12 cellular contexts compared by ENCODE assay signal in genomic region chr20:3930265-3931206, GRCh38. TPM values are rescaled to one million over a fixed set of nuclear protein-coding genes. Genes with fewer than 3 reads are reported as not detected.
DNase-seq lines count a peak whose midpoint lies in the region; ATAC-seq and TF ChIP-seq lines count a peak whose summit lies in the region.
"Had no signal": no experiment of that assay in that cellular context is flagged by ENCODE, and none has a peak within 500 bp of the region (broad histone marks: within the 10 kb centered on the region; RNA-seq: fewer than 3 reads in every experiment).

No MANE protein-coding gene starts in this region.

- peak overlapping the region; percentile 88 for H3K27ac Mint-ChIP-seq in CD4-positive, alpha-beta T cell
- H3K27ac Mint-ChIP-seq in natural killer cell treated with Interleukin-12 subunit alpha and Interleukin-12 subunit beta and Interleukin-15 and Interleukin-18, amount 100 ng/mL, for 72 hours = peak overlapping the region; percentile 61 to 80

- no peaks in the 10 kb centered on the region for H3K9me3 Mint-ChIP-seq in CD4-positive, alpha-beta T cell
- H3K9me3 Mint-ChIP-seq in natural killer cell treated with Interleukin-12 subunit alpha and Interleukin-12 subunit beta and Interleukin-15 and Interleukin-18, amount 100 ng/mL, for 72 hours = no peaks in the 10 kb centered on the region

- no peak for ATAC-seq in CD4-positive, alpha-beta T cell (ENCODE audit: poor library complexity)
- no peak for ATAC-seq in natural killer cell treated with Interleukin-12 subunit alpha and Interleukin-12 subunit beta and Interleukin-15 and Interleukin-18, amount 100 ng/mL, for 72 hours
- no peak for ATAC-seq in left lobe of liver
- ATAC-seq: left ventricle myocardium superior had no signal

- peaks cover 15 to 16% of the 10 kb centered on the region in 2 donors for H3K36me3 ChIP-seq in ascending aorta
- H3K36me3 ChIP-seq: transverse colon had no signal

- TF ChIP-seq CTCF in CD4-positive, alpha-beta T cell (IDR thresholded peaks at IDR 0.05) = no peak
- no peak for TF ChIP-seq CTCF in ascending aorta (IDR thresholded peaks at IDR 0.05)

- H3K4me1 ChIP-seq in ascending aorta = peaks cover 22 to 60% of the 10 kb centered on the region in 2 donors

- no peak overlapping the region for H3K4me3 ChIP-seq in ascending aorta
- H3K4me3 ChIP-seq: gastroesophageal sphincter, transverse colon had no signal

- peaks cover 21% of the 10 kb centered on the region for H3K36me3 Mint-ChIP-seq in CD4-positive, alpha-beta T cell (ENCODE audit: low read depth)
- peaks cover 5% of the 10 kb centered on the region for H3K36me3 Mint-ChIP-seq in natural killer cell treated with Interleukin-12 subunit alpha and Interleukin-12 subunit beta and Interleukin-15 and Interleukin-18, amount 100 ng/mL, for 72 hours

- DNase-seq in CD4-positive, alpha-beta T cell = no peak
- DNase-seq in HUDEP-2 (lab: John Stamatoyannopoulos, UW; ENCODE audit: unreplicated experiment in 76 of 76) (peak in 73 of 76 experiments; percentile 34 to 90 (median 68)), ascending aorta (ENCODE audit: low spot score in 2 of 2) (no peak), NCI-H1092 treated with DMSO at 0.1 percent for 48 hours (lab: John Stamatoyannopoulos, UW) (no peak), left lobe of liver (ENCODE audit: low spot score) (no peak), NCI-H446 (lab: John Stamatoyannopoulos, UW) (no peak)
- no peak for DNase-seq in natural killer cell treated with Interleukin-12 subunit alpha and Interleukin-12 subunit beta and Interleukin-15 and Interleukin-18, amount 100 ng/mL, for 72 hours (ENCODE audit: low spot score)
- no peak for DNase-seq in effector CD8-positive, alpha-beta T cell (lab: John Stamatoyannopoulos, UW)
- DNase-seq: left ventricle myocardium superior, NCI-H1436, transverse colon had no signal

- intact Hi-C loops in CD4-positive, alpha-beta T cell (cut with DNase I, micrococcal nuclease) = no loop called here
- intact Hi-C loops in ascending aorta (cut with DNase I) = loop anchor here (5.0 kb wide), 1 partner anchor 52 kb away; no protein-coding TSS in a partner anchor

- CTCF ChIA-PET in CD4-positive, alpha-beta T cell (lab: Charles Lee) = interaction anchor here (1.0 to 1.1 kb wide), 2 partner anchors 13 to 23 kb away, joined by 3 read pairs; no protein-coding TSS in a partner anchor

- POLR2A ChIA-PET in CD4-positive, alpha-beta T cell (lab: Charles Lee) = interaction anchor here (1.0 to 1.5 kb wide), 3 partner anchors 9 to 155 kb away, joined by 3 to 7 read pairs (median 4); no protein-coding TSS in a partner anchor

- no peaks in the 10 kb centered on the region for H3K9me3 ChIP-seq in CD4-positive, alpha-beta T cell (ENCODE audit: control insufficient read depth, low read length)
- no peaks in the 10 kb centered on the region for H3K9me3 ChIP-seq in ascending aorta
- H3K9me3 ChIP-seq: gastroesophageal sphincter, transverse colon had no signal

- no peaks in the 10 kb centered on the region for H3K27me3 ChIP-seq in CD4-positive, alpha-beta T cell (ENCODE audit: control insufficient read depth, insufficient read depth, low read length)
- no peaks in the 10 kb centered on the region for H3K27me3 ChIP-seq in ascending aorta
- H3K27me3 ChIP-seq: gastroesophageal sphincter, transverse colon had no signal

- H3K27me3 Mint-ChIP-seq in CD4-positive, alpha-beta T cell = no peaks in the 10 kb centered on the region
- H3K27me3 Mint-ChIP-seq in natural killer cell treated with Interleukin-12 subunit alpha and Interleukin-12 subunit beta and Interleukin-15 and Interleukin-18, amount 100 ng/mL, for 72 hours = no peaks in the 10 kb centered on the region

- no peak overlapping the region for H3K27ac ChIP-seq in CD4-positive, alpha-beta T cell (ENCODE audit: low read depth, low read length)
- H3K27ac ChIP-seq in ascending aorta = peak overlapping the region; percentile 68 to 69

- peak overlapping the region; percentile 15 for H3K4me3 Mint-ChIP-seq in CD4-positive, alpha-beta T cell
- H3K4me3 Mint-ChIP-seq in natural killer cell treated with Interleukin-12 subunit alpha and Interleukin-12 subunit beta and Interleukin-15 and Interleukin-18, amount 100 ng/mL, for 72 hours = no peak overlapping the region

- H3K4me1 Mint-ChIP-seq in CD4-positive, alpha-beta T cell (ENCODE audit: low read depth) = peaks cover 69% of the 10 kb centered on the region
- H3K4me1 Mint-ChIP-seq in natural killer cell treated with Interleukin-12 subunit alpha and Interleukin-12 subunit beta and Interleukin-15 and Interleukin-18, amount 100 ng/mL, for 72 hours (ENCODE audit: low read depth in 2 of 2) = peaks cover 52 to 62% of the 10 kb centered on the region in 2 donors

RNA-seq across cellular contexts. Expression of gene PANK2, which starts 41.3 kb away (rescaled TPM):
- total RNA-seq in CD4-positive, alpha-beta T cell = 10 to 100 TPM; 49.0 to 51.1 TPM
- total RNA-seq in ascending aorta = 81.1 TPM
- total RNA-seq in natural killer cell treated with Interleukin-12 subunit alpha and Interleukin-12 subunit beta and Interleukin-15 and Interleukin-18, amount 100 ng/mL, for 72 hours = 10 to 100 TPM; 55.2 to 86.2 TPM
- total RNA-seq in left lobe of liver = 14.7 TPM

Comparison
In these comparisons a context has a peak if more than half of its experiments do, and no peak if none do; other contexts are left out.
1. DNase-seq: peak in HUDEP-2 (73 of 76); none in CD4-positive, alpha-beta T cell (0 of 10), ascending aorta (0 of 2), natural killer cell treated with Interleukin-12 subunit alpha and Interleukin-12 subunit beta and Interleukin-15 and Interleukin-18, amount 100 ng/mL, for 72 hours (single experiment), NCI-H1092 treated with DMSO at 0.1 percent for 48 hours (single experiment), effector CD8-positive, alpha-beta T cell (single experiment), left lobe of liver (single experiment) and NCI-H446 (0 of 2).